30 cellular contexts compared by ENCODE assay signal in the genomic region with DNA sequence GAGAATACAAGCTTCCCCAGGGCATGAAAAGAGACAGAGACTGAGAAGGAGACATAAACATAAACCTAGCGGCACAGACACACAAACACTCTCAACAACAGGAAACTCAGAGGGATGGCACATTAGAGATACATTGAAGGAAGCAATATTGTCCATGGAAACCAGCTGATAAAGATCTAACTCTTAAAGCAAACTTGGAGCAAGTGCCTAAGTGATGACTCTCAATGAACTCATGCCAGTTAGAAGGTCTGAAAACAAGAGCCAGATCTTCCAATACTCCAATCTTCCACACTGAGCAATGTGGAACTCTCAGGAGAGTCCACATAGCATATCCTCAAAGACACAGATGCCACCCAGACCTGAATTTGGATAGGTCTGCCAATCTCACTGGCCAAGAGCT.
"Had no signal": no experiment of that assay in that cellular context is flagged by ENCODE, and none has a peak within 500 bp of the region (broad histone marks: within the 10 kb centered on the region; RNA-seq: fewer than 3 reads in every experiment).

No MANE protein-coding gene starts in this region.

- H3K27ac Mint-ChIP-seq: activated CD4-positive, alpha-beta T cell treated with anti-CD3 and anti-CD28 coated beads for 36 hours; activated CD8-positive, alpha-beta memory T cell treated with anti-CD3 and anti-CD28 coated beads, Interleukin-2, amount 10 ng/mL, durations not matched to agents 7 days and 5 days; activated CD8-positive, alpha-beta T cell treated with anti-CD3 and anti-CD28 coated beads, Interleukin-2, amount 10 ng/mL, durations not matched to agents 7 days and 5 days; activated naive CD4-positive, alpha-beta T cell treated with anti-CD3 and anti-CD28 coated beads for 36 hours; activated naive CD8-positive, alpha-beta T cell treated with anti-CD3 and anti-CD28 coated beads for 36 hours; naive B cell; nephron progenitor cell; stimulated activated naive B cell treated with anti-CD40 and anti-IgM and Interleukin-4, amounts not matched to agents 10 μg/mL and 1 μg/mL and 100 μg/mL, for 72 hours had no signal

- H3K27me3 Mint-ChIP-seq: activated CD8-positive, alpha-beta memory T cell treated with anti-CD3 and anti-CD28 coated beads, Interleukin-2, amount 10 ng/mL, durations not matched to agents 7 days and 5 days had no signal

- H3K9me3 Mint-ChIP-seq: activated naive CD4-positive, alpha-beta T cell treated with anti-CD3 and anti-CD28 coated beads for 36 hours; activated naive CD8-positive, alpha-beta T cell treated with anti-CD3 and anti-CD28 coated beads for 36 hours; nephron progenitor cell had no signal

- H3K27me3 ChIP-seq: ascending aorta, brain microvascular endothelial cell, left lung, neutrophil, ovary, tibial artery had no signal

- H3K9me3 ChIP-seq: ascending aorta, heart right ventricle, left lung, lower lobe of right lung, neutrophil, ovary, prostate gland, stomach, suprapubic skin, tibial artery had no signal

- H3K4me1 Mint-ChIP-seq: activated CD4-positive, alpha-beta T cell treated with anti-CD3 and anti-CD28 coated beads for 36 hours; activated CD8-positive, alpha-beta memory T cell treated with anti-CD3 and anti-CD28 coated beads, Interleukin-2, amount 10 ng/mL, durations not matched to agents 7 days and 5 days; activated naive CD8-positive, alpha-beta T cell treated with anti-CD3 and anti-CD28 coated beads for 36 hours; naive B cell; nephron progenitor cell; stimulated activated naive B cell treated with anti-CD40 and anti-IgM and Interleukin-4, amounts not matched to agents 10 μg/mL and 1 μg/mL and 100 μg/mL, for 72 hours had no signal

- H3K36me3 ChIP-seq: ascending aorta, brain microvascular endothelial cell, heart right ventricle, left lung, lower lobe of right lung, neutrophil, ovary, prostate gland, stomach, suprapubic skin, tibial artery had no signal

- H3K4me3 Mint-ChIP-seq: activated CD4-positive, alpha-beta T cell treated with anti-CD3 and anti-CD28 coated beads for 36 hours; activated CD8-positive, alpha-beta memory T cell treated with anti-CD3 and anti-CD28 coated beads, Interleukin-2, amount 10 ng/mL, durations not matched to agents 7 days and 5 days; activated CD8-positive, alpha-beta T cell treated with anti-CD3 and anti-CD28 coated beads, Interleukin-2, amount 10 ng/mL, durations not matched to agents 7 days and 5 days; activated naive CD4-positive, alpha-beta T cell treated with anti-CD3 and anti-CD28 coated beads for 36 hours; activated naive CD8-positive, alpha-beta T cell treated with anti-CD3 and anti-CD28 coated beads for 36 hours; naive B cell; nephron progenitor cell; stimulated activated naive B cell treated with anti-CD40 and anti-IgM and Interleukin-4, amounts not matched to agents 10 μg/mL and 1 μg/mL and 100 μg/mL, for 72 hours had no signal

- H3K4me1 ChIP-seq: ascending aorta, heart right ventricle, left lung, lower lobe of right lung, prostate gland, stomach, tibial artery had no signal

- H3K36me3 Mint-ChIP-seq: activated CD8-positive, alpha-beta memory T cell treated with anti-CD3 and anti-CD28 coated beads, Interleukin-2, amount 10 ng/mL, durations not matched to agents 7 days and 5 days; activated naive CD8-positive, alpha-beta T cell treated with anti-CD3 and anti-CD28 coated beads for 36 hours; naive B cell; stimulated activated naive B cell treated with anti-CD40 and anti-IgM and Interleukin-4, amounts not matched to agents 10 μg/mL and 1 μg/mL and 100 μg/mL, for 72 hours had no signal

- H3K27ac ChIP-seq: ascending aorta, brain microvascular endothelial cell, heart right ventricle, left lung, lower lobe of right lung, neutrophil, ovary, prostate gland, stomach, suprapubic skin, tibial artery had no signal

- H3K4me3 ChIP-seq: ascending aorta, heart right ventricle, left lung, lower lobe of right lung, ovary, prostate gland, stomach, suprapubic skin, tibial artery had no signal

- DNase-seq: activated CD4-positive, alpha-beta T cell treated with anti-CD3 and anti-CD28 coated beads for 36 hours; activated CD4-positive, CD25-positive, alpha-beta regulatory T cell; activated CD8-positive, alpha-beta memory T cell treated with anti-CD3 and anti-CD28 coated beads, Interleukin-2, amount 10 ng/mL, durations not matched to agents 7 days and 5 days; activated CD8-positive, alpha-beta T cell treated with anti-CD3 and anti-CD28 coated beads, Interleukin-2, amount 10 ng/mL, durations not matched to agents 7 days and 5 days; activated effector memory CD4-positive, alpha-beta T cell treated with Interleukin-2 at 50 U/mL for 16 hours; activated naive CD4-positive, alpha-beta T cell treated with anti-CD3 and anti-CD28 coated beads for 36 hours; activated naive CD8-positive, alpha-beta T cell treated with anti-CD3 and anti-CD28 coated beads for 36 hours; activated T-cell treated with anti-CD3 and anti-CD28 coated beads for 4 hours; brain microvascular endothelial cell; caudate nucleus; foreskin melanocyte; heart right ventricle; kidney glomerular epithelial cell; left lung; lower lobe of right lung; mesendoderm; naive B cell; nephron progenitor cell; ovary; retina; stimulated activated CD4-positive, alpha-beta T cell treated with anti-CD3 and anti-CD28 coated beads, Interleukin-15, amount 100 ng/mL, for 24 hours; stimulated activated CD4-positive, alpha-beta T cell treated with anti-CD3 and anti-CD28 coated beads, Interleukin-2, amount 100 ng/mL, for 24 hours; stimulated activated naive B cell treated with anti-CD40 and anti-IgM and Interleukin-4, amounts not matched to agents 10 μg/mL and 1 μg/mL and 100 μg/mL, for 72 hours; stomach; T-helper 1 cell; tibial artery had no signal
